1 cellular context compared by ENCODE assay signal in the genomic region with DNA sequence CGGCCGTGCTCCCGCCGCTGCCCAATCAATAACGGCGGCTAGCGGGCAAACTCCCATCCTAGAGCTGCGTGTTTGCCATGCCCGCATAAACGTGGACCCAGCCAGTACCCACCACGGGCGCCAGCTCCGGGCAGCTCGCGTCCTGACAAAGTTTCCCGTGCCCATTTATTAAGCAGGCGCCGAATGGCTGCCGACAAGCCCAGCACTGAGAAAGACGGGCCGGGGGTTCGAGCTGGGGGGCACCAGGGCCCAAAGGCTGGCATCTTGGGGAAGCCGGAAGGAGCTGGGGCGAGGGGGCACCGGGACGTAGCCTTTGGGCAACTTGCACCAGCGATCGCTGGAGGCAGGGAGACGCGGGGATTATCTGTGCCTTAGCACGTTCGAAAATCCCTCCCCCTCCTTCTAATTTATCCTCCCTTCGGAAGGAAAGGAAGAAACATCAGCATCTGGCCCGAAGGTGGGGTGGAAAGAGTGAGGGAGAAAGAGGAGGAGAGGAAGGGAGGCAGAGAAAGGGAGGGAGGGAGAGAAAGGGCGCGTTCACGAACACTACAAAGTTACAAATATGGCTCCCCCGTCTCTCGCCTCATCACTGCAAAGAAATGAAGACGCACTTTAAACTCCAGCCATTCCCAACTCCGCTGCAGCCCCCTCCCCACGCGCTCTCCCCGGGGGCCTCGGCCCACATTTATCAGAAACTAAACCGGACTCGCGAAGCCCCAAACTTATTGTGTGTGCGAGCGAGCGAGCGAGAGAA.
TF ChIP-seq lines count a peak whose summit lies in the region.

No MANE protein-coding gene starts in this region.

TF ChIP-seq in K562, 482 proteins besides CTCF, POLR2A, EP300 and RAD21 (continued from another document and continues in another):
- TF ChIP-seq, protein P1, sequence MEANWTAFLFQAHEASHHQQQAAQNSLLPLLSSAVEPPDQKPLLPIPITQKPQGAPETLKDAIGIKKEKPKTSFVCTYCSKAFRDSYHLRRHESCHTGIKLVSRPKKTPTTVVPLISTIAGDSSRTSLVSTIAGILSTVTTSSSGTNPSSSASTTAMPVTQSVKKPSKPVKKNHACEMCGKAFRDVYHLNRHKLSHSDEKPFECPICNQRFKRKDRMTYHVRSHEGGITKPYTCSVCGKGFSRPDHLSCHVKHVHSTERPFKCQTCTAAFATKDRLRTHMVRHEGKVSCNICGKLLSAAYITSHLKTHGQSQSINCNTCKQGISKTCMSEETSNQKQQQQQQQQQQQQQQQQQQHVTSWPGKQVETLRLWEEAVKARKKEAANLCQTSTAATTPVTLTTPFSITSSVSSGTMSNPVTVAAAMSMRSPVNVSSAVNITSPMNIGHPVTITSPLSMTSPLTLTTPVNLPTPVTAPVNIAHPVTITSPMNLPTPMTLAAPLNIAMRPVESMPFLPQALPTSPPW (CRISPR knock-in tag; IDR thresholded peaks at IDR 0.05) = peak; percentile 89; the same call in 1 of the 2 replicates
- TF ChIP-seq NR2F6 (CRISPR knock-in tag; IDR thresholded peaks at IDR 0.05) (no peak), SAP30 (IDR thresholded peaks at IDR 0.05; ENCODE audit: borderline replicate concordance, insufficient read depth, low read depth, low read length, poor library complexity, severe bottlenecking) (no peak), ATF1 (CRISPR knock-in tag; IDR thresholded peaks at IDR 0.05) (no peak), ATF1 (tag; IDR thresholded peaks at IDR 0.05) (no peak), ZFPM2 (CRISPR knock-in tag; IDR thresholded peaks at IDR 0.05) (no peak), SREBF1 (IDR thresholded peaks at IDR 0.05; ENCODE audit: borderline replicate concordance, low read depth, low read length) (no peak), IRF2 (CRISPR knock-in tag; IDR thresholded peaks at IDR 0.05) (no peak), POU5F1 (IDR thresholded peaks at IDR 0.05; ENCODE audit: borderline replicate concordance, low read depth, low read length, partially characterized antibody) (no peak), MAFK (IDR thresholded peaks at IDR 0.05; ENCODE audit: low read length) (no peak), TBP (optimal IDR thresholded peaks at IDR 0.05; ENCODE audit: low read depth, low read length) (peak; percentile 49), ZNF121 (CRISPR knock-in tag; conservative IDR thresholded peaks at IDR 0.05) (no peak), EP400 (IDR thresholded peaks at IDR 0.05) (peak; percentile 1; the same call in 1 of the 2 replicates), ZC3H4 (CRISPR knock-in tag; IDR thresholded peaks at IDR 0.05; ENCODE audit: borderline replicate concordance) (peak; percentile 23; the same call in 1 of the 2 replicates), RBFOX2 (IDR thresholded peaks at IDR 0.05; ENCODE audit: low read depth, low read length) (peak; percentile 84)
- TF ChIP-seq, protein P2, sequence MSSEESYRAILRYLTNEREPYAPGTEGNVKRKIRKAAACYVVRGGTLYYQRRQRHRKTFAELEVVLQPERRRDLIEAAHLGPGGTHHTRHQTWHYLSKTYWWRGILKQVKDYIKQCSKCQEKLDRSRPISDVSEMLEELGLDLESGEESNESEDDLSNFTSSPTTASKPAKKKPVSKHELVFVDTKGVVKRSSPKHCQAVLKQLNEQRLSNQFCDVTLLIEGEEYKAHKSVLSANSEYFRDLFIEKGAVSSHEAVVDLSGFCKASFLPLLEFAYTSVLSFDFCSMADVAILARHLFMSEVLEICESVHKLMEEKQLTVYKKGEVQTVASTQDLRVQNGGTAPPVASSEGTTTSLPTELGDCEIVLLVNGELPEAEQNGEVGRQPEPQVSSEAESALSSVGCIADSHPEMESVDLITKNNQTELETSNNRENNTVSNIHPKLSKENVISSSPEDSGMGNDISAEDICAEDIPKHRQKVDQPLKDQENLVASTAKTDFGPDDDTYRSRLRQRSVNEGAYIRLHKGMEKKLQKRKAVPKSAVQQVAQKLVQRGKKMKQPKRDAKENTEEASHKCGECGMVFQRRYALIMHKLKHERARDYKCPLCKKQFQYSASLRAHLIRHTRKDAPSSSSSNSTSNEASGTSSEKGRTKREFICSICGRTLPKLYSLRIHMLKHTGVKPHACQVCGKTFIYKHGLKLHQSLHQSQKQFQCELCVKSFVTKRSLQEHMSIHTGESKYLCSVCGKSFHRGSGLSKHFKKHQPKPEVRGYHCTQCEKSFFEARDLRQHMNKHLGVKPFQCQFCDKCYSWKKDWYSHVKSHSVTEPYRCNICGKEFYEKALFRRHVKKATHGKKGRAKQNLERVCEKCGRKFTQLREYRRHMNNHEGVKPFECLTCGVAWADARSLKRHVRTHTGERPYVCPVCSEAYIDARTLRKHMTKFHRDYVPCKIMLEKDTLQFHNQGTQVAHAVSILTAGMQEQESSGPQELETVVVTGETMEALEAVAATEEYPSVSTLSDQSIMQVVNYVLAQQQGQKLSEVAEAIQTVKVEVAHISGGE (CRISPR knock-in tag; IDR thresholded peaks at IDR 0.05) = no peak
- TF ChIP-seq, protein P3, sequence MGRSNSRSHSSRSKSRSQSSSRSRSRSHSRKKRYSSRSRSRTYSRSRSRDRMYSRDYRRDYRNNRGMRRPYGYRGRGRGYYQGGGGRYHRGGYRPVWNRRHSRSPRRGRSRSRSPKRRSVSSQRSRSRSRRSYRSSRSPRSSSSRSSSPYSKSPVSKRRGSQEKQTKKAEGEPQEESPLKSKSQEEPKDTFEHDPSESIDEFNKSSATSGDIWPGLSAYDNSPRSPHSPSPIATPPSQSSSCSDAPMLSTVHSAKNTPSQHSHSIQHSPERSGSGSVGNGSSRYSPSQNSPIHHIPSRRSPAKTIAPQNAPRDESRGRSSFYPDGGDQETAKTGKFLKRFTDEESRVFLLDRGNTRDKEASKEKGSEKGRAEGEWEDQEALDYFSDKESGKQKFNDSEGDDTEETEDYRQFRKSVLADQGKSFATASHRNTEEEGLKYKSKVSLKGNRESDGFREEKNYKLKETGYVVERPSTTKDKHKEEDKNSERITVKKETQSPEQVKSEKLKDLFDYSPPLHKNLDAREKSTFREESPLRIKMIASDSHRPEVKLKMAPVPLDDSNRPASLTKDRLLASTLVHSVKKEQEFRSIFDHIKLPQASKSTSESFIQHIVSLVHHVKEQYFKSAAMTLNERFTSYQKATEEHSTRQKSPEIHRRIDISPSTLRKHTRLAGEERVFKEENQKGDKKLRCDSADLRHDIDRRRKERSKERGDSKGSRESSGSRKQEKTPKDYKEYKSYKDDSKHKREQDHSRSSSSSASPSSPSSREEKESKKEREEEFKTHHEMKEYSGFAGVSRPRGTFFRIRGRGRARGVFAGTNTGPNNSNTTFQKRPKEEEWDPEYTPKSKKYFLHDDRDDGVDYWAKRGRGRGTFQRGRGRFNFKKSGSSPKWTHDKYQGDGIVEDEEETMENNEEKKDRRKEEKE (IDR thresholded peaks at IDR 0.05; ENCODE audit: borderline replicate concordance in 1 of 2, control insufficient read depth in 1 of 2, low read depth in 2 of 2, low read length in 1 of 2) = no peak
- TF ChIP-seq, protein P4, sequence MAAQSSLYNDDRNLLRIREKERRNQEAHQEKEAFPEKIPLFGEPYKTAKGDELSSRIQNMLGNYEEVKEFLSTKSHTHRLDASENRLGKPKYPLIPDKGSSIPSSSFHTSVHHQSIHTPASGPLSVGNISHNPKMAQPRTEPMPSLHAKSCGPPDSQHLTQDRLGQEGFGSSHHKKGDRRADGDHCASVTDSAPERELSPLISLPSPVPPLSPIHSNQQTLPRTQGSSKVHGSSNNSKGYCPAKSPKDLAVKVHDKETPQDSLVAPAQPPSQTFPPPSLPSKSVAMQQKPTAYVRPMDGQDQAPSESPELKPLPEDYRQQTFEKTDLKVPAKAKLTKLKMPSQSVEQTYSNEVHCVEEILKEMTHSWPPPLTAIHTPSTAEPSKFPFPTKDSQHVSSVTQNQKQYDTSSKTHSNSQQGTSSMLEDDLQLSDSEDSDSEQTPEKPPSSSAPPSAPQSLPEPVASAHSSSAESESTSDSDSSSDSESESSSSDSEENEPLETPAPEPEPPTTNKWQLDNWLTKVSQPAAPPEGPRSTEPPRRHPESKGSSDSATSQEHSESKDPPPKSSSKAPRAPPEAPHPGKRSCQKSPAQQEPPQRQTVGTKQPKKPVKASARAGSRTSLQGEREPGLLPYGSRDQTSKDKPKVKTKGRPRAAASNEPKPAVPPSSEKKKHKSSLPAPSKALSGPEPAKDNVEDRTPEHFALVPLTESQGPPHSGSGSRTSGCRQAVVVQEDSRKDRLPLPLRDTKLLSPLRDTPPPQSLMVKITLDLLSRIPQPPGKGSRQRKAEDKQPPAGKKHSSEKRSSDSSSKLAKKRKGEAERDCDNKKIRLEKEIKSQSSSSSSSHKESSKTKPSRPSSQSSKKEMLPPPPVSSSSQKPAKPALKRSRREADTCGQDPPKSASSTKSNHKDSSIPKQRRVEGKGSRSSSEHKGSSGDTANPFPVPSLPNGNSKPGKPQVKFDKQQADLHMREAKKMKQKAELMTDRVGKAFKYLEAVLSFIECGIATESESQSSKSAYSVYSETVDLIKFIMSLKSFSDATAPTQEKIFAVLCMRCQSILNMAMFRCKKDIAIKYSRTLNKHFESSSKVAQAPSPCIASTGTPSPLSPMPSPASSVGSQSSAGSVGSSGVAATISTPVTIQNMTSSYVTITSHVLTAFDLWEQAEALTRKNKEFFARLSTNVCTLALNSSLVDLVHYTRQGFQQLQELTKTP (IDR thresholded peaks at IDR 0.05; ENCODE audit: low read depth in 1 of 2, partially characterized antibody in 2 of 2) = no peak
- TF ChIP-seq, protein P5, sequence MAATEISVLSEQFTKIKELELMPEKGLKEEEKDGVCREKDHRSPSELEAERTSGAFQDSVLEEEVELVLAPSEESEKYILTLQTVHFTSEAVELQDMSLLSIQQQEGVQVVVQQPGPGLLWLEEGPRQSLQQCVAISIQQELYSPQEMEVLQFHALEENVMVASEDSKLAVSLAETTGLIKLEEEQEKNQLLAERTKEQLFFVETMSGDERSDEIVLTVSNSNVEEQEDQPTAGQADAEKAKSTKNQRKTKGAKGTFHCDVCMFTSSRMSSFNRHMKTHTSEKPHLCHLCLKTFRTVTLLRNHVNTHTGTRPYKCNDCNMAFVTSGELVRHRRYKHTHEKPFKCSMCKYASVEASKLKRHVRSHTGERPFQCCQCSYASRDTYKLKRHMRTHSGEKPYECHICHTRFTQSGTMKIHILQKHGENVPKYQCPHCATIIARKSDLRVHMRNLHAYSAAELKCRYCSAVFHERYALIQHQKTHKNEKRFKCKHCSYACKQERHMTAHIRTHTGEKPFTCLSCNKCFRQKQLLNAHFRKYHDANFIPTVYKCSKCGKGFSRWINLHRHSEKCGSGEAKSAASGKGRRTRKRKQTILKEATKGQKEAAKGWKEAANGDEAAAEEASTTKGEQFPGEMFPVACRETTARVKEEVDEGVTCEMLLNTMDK (IDR thresholded peaks at IDR 0.05; ENCODE audit: borderline replicate concordance, insufficient read depth, low read depth, low read length, poor library complexity, severe bottlenecking) = no peak
- TF ChIP-seq, protein P6, sequence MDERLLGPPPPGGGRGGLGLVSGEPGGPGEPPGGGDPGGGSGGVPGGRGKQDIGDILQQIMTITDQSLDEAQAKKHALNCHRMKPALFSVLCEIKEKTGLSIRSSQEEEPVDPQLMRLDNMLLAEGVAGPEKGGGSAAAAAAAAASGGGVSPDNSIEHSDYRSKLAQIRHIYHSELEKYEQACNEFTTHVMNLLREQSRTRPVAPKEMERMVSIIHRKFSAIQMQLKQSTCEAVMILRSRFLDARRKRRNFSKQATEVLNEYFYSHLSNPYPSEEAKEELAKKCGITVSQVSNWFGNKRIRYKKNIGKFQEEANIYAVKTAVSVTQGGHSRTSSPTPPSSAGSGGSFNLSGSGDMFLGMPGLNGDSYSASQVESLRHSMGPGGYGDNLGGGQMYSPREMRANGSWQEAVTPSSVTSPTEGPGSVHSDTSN (CRISPR knock-in tag; IDR thresholded peaks at IDR 0.05; ENCODE audit: low read depth) = no peak
- TF ChIP-seq, protein P6 (tag; conservative IDR thresholded peaks at IDR 0.05; ENCODE audit: low read depth) = no peak
- TF ChIP-seq, protein P7, sequence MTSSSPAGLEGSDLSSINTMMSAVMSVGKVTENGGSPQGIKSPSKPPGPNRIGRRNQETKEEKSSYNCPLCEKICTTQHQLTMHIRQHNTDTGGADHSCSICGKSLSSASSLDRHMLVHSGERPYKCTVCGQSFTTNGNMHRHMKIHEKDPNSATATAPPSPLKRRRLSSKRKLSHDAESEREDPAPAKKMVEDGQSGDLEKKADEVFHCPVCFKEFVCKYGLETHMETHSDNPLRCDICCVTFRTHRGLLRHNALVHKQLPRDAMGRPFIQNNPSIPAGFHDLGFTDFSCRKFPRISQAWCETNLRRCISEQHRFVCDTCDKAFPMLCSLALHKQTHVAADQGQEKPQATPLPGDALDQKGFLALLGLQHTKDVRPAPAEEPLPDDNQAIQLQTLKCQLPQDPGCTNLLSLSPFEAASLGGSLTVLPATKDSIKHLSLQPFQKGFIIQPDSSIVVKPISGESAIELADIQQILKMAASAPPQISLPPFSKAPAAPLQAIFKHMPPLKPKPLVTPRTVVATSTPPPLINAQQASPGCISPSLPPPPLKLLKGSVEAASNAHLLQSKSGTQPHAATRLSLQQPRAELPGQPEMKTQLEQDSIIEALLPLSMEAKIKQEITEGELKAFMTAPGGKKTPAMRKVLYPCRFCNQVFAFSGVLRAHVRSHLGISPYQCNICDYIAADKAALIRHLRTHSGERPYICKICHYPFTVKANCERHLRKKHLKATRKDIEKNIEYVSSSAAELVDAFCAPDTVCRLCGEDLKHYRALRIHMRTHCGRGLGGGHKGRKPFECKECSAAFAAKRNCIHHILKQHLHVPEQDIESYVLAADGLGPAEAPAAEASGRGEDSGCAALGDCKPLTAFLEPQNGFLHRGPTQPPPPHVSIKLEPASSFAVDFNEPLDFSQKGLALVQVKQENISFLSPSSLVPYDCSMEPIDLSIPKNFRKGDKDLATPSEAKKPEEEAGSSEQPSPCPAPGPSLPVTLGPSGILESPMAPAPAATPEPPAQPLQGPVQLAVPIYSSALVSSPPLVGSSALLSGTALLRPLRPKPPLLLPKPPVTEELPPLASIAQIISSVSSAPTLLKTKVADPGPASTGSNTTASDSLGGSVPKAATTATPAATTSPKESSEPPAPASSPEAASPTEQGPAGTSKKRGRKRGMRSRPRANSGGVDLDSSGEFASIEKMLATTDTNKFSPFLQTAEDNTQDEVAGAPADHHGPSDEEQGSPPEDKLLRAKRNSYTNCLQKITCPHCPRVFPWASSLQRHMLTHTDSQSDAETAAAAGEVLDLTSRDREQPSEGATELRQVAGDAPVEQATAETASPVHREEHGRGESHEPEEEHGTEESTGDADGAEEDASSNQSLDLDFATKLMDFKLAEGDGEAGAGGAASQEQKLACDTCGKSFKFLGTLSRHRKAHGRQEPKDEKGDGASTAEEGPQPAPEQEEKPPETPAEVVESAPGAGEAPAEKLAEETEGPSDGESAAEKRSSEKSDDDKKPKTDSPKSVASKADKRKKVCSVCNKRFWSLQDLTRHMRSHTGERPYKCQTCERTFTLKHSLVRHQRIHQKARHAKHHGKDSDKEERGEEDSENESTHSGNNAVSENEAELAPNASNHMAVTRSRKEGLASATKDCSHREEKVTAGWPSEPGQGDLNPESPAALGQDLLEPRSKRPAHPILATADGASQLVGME (CRISPR knock-in tag; IDR thresholded peaks at IDR 0.05) = 0 out of 2 replicates have a peak, but pooled peaks have one; percentile 48
